In genomic region chr21:45806042-45806441, GRCh38 we compare ENCODE assay signal across 1 cellular context.
TF ChIP-seq lines count a peak whose summit lies in the region.

No MANE protein-coding gene starts in this region.

TF ChIP-seq in GM23338, 12 proteins besides CTCF, POLR2A, EP300 and RAD21 (continued from another document):
- TF ChIP-seq, protein P1, sequence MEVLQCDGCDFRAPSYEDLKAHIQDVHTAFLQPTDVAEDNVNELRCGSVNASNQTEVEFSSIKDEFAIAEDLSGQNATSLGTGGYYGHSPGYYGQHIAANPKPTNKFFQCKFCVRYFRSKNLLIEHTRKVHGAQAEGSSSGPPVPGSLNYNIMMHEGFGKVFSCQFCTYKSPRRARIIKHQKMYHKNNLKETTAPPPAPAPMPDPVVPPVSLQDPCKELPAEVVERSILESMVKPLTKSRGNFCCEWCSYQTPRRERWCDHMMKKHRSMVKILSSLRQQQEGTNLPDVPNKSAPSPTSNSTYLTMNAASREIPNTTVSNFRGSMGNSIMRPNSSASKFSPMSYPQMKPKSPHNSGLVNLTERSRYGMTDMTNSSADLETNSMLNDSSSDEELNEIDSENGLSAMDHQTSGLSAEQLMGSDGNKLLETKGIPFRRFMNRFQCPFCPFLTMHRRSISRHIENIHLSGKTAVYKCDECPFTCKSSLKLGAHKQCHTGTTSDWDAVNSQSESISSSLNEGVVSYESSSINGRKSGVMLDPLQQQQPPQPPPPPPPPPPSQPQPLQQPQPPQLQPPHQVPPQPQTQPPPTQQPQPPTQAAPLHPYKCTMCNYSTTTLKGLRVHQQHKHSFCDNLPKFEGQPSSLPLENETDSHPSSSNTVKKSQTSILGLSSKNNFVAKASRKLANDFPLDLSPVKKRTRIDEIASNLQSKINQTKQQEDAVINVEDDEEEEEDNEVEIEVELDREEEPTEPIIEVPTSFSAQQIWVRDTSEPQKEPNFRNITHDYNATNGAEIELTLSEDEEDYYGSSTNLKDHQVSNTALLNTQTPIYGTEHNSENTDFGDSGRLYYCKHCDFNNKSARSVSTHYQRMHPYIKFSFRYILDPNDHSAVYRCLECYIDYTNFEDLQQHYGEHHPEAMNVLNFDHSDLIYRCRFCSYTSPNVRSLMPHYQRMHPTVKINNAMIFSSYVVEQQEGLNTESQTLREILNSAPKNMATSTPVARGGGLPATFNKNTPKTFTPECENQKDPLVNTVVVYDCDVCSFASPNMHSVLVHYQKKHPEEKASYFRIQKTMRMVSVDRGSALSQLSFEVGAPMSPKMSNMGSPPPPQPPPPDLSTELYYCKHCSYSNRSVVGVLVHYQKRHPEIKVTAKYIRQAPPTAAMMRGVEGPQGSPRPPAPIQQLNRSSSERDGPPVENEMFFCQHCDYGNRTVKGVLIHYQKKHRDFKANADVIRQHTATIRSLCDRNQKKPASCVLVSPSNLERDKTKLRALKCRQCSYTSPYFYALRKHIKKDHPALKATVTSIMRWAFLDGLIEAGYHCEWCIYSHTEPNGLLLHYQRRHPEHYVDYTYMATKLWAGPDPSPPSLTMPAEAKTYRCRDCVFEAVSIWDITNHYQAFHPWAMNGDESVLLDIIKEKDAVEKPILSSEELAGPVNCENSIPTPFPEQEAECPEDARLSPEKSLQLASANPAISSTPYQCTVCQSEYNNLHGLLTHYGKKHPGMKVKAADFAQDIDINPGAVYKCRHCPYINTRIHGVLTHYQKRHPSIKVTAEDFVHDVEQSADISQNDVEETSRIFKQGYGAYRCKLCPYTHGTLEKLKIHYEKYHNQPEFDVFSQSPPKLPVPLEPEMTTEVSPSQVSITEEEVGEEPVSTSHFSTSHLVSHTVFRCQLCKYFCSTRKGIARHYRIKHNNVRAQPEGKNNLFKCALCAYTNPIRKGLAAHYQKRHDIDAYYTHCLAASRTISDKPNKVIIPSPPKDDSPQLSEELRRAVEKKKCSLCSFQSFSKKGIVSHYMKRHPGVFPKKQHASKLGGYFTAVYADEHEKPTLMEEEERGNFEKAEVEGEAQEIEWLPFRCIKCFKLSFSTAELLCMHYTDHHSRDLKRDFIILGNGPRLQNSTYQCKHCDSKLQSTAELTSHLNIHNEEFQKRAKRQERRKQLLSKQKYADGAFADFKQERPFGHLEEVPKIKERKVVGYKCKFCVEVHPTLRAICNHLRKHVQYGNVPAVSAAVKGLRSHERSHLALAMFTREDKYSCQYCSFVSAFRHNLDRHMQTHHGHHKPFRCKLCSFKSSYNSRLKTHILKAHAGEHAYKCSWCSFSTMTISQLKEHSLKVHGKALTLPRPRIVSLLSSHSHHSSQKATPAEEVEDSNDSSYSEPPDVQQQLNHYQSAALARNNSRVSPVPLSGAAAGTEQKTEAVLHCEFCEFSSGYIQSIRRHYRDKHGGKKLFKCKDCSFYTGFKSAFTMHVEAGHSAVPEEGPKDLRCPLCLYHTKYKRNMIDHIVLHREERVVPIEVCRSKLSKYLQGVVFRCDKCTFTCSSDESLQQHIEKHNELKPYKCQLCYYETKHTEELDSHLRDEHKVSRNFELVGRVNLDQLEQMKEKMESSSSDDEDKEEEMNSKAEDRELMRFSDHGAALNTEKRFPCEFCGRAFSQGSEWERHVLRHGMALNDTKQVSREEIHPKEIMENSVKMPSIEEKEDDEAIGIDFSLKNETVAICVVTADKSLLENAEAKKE (CRISPR knock-in tag; IDR thresholded peaks at IDR 0.05) = no peak
- TF ChIP-seq EZH2phosphoT487 (IDR thresholded peaks at IDR 0.05; ENCODE audit: unreplicated experiment) = no peak
